In the genomic region with DNA sequence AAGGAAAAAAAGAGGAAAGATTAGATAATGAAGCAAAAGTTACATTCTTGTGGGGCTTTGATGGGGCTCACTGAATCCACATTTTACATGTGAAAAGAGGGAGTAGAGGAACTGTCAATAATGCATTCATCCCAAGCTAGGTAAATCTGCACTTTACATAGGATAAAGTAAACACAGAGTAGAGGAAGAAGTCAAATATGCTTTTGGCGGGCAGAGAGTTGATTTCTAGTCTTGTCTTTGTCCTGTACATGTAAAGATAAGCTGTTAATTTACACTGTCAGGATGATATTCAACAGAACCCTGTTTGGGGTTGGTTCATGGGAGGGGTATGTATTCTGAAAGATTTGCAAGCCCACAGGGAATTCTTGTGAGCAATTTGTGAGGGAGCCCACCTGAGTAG, we compare ENCODE assay signal across 1 cellular context.
TF ChIP-seq lines count a peak whose summit lies in the region.

No MANE protein-coding gene starts in this region.

TF ChIP-seq in HepG2, 621 proteins besides CTCF, POLR2A, EP300 and RAD21 (continued from another document):
- TF ChIP-seq, protein P1, sequence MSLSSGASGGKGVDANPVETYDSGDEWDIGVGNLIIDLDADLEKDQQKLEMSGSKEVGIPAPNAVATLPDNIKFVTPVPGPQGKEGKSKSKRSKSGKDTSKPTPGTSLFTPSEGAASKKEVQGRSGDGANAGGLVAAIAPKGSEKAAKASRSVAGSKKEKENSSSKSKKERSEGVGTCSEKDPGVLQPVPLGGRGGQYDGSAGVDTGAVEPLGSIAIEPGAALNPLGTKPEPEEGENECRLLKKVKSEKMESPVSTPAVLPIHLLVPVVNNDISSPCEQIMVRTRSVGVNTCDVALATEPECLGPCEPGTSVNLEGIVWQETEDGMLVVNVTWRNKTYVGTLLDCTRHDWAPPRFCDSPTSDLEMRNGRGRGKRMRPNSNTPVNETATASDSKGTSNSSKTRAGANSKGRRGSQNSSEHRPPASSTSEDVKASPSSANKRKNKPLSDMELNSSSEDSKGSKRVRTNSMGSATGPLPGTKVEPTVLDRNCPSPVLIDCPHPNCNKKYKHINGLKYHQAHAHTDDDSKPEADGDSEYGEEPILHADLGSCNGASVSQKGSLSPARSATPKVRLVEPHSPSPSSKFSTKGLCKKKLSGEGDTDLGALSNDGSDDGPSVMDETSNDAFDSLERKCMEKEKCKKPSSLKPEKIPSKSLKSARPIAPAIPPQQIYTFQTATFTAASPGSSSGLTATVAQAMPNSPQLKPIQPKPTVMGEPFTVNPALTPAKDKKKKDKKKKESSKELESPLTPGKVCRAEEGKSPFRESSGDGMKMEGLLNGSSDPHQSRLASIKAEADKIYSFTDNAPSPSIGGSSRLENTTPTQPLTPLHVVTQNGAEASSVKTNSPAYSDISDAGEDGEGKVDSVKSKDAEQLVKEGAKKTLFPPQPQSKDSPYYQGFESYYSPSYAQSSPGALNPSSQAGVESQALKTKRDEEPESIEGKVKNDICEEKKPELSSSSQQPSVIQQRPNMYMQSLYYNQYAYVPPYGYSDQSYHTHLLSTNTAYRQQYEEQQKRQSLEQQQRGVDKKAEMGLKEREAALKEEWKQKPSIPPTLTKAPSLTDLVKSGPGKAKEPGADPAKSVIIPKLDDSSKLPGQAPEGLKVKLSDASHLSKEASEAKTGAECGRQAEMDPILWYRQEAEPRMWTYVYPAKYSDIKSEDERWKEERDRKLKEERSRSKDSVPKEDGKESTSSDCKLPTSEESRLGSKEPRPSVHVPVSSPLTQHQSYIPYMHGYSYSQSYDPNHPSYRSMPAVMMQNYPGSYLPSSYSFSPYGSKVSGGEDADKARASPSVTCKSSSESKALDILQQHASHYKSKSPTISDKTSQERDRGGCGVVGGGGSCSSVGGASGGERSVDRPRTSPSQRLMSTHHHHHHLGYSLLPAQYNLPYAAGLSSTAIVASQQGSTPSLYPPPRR (CRISPR knock-in tag; IDR thresholded peaks at IDR 0.05; ENCODE audit: borderline replicate concordance): peak; percentile 45; the same call in 1 of the 2 replicates
- no peak for TF ChIP-seq EHMT2 (IDR thresholded peaks at IDR 0.05; ENCODE audit: borderline replicate concordance, low read depth, low read length)
- TF ChIP-seq GMEB2 (CRISPR knock-in tag; IDR thresholded peaks at IDR 0.05; ENCODE audit: low read depth): no peak
- no peak for TF ChIP-seq HDAC6 (IDR thresholded peaks at IDR 0.05; ENCODE audit: low read depth, low read length)
- no peak for TF ChIP-seq ETS1 (CRISPR knock-in tag; IDR thresholded peaks at IDR 0.05)
- no peak for TF ChIP-seq NR0B2 (CRISPR knock-in tag; IDR thresholded peaks at IDR 0.05)
- TF ChIP-seq E2F1 (CRISPR knock-in tag; IDR thresholded peaks at IDR 0.05): peak; percentile 57; the same call in 1 of the 2 replicates
- TF ChIP-seq, protein P2, sequence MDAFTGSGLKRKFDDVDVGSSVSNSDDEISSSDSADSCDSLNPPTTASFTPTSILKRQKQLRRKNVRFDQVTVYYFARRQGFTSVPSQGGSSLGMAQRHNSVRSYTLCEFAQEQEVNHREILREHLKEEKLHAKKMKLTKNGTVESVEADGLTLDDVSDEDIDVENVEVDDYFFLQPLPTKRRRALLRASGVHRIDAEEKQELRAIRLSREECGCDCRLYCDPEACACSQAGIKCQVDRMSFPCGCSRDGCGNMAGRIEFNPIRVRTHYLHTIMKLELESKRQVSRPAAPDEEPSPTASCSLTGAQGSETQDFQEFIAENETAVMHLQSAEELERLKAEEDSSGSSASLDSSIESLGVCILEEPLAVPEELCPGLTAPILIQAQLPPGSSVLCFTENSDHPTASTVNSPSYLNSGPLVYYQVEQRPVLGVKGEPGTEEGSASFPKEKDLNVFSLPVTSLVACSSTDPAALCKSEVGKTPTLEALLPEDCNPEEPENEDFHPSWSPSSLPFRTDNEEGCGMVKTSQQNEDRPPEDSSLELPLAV (CRISPR knock-in tag; conservative IDR thresholded peaks at IDR 0.05; ENCODE audit: low read depth): no peak
- TF ChIP-seq SATB2 (CRISPR knock-in tag; IDR thresholded peaks at IDR 0.05): no peak
- TF ChIP-seq, protein P3, sequence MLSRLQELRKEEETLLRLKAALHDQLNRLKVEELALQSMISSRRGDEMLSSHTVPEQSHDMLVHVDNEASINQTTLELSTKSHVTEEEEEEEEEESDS (CRISPR knock-in tag; IDR thresholded peaks at IDR 0.05; ENCODE audit: borderline replicate concordance): no peak
- peak; percentile 62 for TF ChIP-seq HDAC2 (CRISPR knock-in tag; IDR thresholded peaks at IDR 0.05)
- peak; percentile 59 for TF ChIP-seq SAP130 (CRISPR knock-in tag; IDR thresholded peaks at IDR 0.05; ENCODE audit: low read depth)
- TF ChIP-seq MAFG (CRISPR knock-in tag; IDR thresholded peaks at IDR 0.05): no peak
- TF ChIP-seq POLR2AphosphoS5 (IDR thresholded peaks at IDR 0.05; ENCODE audit: low read depth, low read length): no peak
- peak; percentile 45 for TF ChIP-seq TCF7 (IDR thresholded peaks at IDR 0.05; ENCODE audit: low read depth)
- no peak for TF ChIP-seq ATF7 (IDR thresholded peaks at IDR 0.05)
- no peak for TF ChIP-seq ATF7 (CRISPR knock-in tag; IDR thresholded peaks at IDR 0.05)
- TF ChIP-seq FOXA1 (IDR thresholded peaks at IDR 0.05): no peak
- peak; percentile 86 for TF ChIP-seq FOXA1 (CRISPR knock-in tag; IDR thresholded peaks at IDR 0.05)
- TF ChIP-seq, protein P4, sequence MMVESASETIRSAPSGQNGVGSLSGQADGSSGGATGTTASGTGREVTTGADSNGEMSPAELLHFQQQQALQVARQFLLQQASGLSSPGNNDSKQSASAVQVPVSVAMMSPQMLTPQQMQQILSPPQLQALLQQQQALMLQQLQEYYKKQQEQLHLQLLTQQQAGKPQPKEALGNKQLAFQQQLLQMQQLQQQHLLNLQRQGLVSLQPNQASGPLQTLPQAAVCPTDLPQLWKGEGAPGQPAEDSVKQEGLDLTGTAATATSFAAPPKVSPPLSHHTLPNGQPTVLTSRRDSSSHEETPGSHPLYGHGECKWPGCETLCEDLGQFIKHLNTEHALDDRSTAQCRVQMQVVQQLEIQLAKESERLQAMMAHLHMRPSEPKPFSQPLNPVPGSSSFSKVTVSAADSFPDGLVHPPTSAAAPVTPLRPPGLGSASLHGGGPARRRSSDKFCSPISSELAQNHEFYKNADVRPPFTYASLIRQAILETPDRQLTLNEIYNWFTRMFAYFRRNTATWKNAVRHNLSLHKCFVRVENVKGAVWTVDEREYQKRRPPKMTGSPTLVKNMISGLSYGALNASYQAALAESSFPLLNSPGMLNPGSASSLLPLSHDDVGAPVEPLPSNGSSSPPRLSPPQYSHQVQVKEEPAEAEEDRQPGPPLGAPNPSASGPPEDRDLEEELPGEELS (CRISPR knock-in tag; IDR thresholded peaks at IDR 0.05): 0 out of 2 replicates have a peak, but pooled peaks have one; percentile 58
- TF ChIP-seq FOXM1 (CRISPR knock-in tag; IDR thresholded peaks at IDR 0.05): no peak
- TF ChIP-seq SOX5 (CRISPR knock-in tag; IDR thresholded peaks at IDR 0.05; ENCODE audit: borderline replicate concordance): peak; percentile 46; the same call in 1 of the 2 replicates
- TF ChIP-seq ZBTB7B (CRISPR knock-in tag; IDR thresholded peaks at IDR 0.05): 0 out of 2 replicates have a peak, but pooled peaks have one; percentile 41
- no peak for TF ChIP-seq RFXAP (CRISPR knock-in tag; IDR thresholded peaks at IDR 0.05; ENCODE audit: borderline replicate concordance)
- TF ChIP-seq ZNF761 (CRISPR knock-in tag; conservative IDR thresholded peaks at IDR 0.05): no peak
- TF ChIP-seq ZNF160 (CRISPR knock-in tag; IDR thresholded peaks at IDR 0.05): no peak
- TF ChIP-seq MTA1 (CRISPR knock-in tag; IDR thresholded peaks at IDR 0.05; ENCODE audit: borderline replicate concordance): no peak
- TF ChIP-seq FOXK1 (CRISPR knock-in tag; IDR thresholded peaks at IDR 0.05; ENCODE audit: borderline replicate concordance, low read depth): peak; percentile 33; the same call in 1 of the 2 replicates
- no peak for TF ChIP-seq HHEX (CRISPR knock-in tag; IDR thresholded peaks at IDR 0.05)
- TF ChIP-seq PHF21A (CRISPR knock-in tag; IDR thresholded peaks at IDR 0.05): no peak
- no peak for TF ChIP-seq ZNF549 (CRISPR knock-in tag; IDR thresholded peaks at IDR 0.05)
- no peak for TF ChIP-seq TAF15 (IDR thresholded peaks at IDR 0.05; ENCODE audit: low read depth, low read length, poor library complexity, severe bottlenecking)
- TF ChIP-seq FOXA3 (CRISPR knock-in tag; IDR thresholded peaks at IDR 0.05): peak; percentile 82
TF ChIP-seq in HepG2: peak in this region for 25.
